Comparison of ENCODE assay signal across 18 cellular contexts in the genomic region with DNA sequence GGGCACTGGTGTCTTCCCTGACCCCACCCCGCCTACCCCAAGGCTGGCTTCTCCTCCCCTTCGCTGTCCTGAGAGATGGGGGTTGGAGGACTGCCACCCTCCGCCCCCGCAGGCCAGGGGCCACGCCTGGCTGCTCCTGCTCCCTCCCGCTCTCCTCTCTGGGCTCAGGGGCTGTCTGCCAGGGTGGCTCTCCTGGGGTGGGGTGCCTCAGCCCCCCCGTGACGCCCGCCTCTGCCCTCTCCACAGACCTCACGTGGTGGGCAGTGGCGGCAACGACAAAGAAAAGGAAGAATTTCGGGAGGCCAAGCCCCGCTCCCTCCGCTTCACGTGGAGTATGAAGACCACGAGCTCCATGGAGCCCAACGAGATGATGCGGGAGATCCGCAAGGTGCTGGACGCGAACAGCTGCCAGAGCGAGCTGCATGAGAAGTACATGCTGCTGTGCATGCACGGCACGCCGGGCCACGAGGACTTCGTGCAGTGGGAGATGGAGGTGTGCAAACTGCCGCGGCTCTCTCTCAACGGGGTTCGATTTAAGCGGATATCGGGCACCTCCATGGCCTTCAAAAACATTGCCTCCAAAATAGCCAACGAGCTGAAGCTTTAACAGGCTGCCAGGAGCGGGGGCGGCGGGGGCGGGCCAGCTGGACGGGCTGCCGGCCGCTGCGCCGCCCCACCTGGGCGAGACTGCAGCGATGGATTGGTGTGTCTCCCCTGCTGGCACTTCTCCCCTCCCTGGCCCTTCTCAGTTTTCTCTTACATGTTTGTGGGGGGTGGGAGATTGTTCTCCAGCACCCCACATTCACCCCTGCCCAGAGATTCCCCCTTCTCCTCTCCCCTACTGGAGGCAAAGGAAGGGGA. TPM values are rescaled to one million over a fixed set of nuclear protein-coding genes. Genes with fewer than 3 reads are reported as not detected.
DNase-seq lines count a peak whose midpoint lies in the region; ATAC-seq and TF ChIP-seq lines count a peak whose summit lies in the region.
"Had no signal": no experiment of that assay in that cellular context is flagged by ENCODE, and none has a peak within 500 bp of the region (broad histone marks: within the 10 kb centered on the region; RNA-seq: fewer than 3 reads in every experiment).

No MANE protein-coding gene starts in this region.

- peak overlapping the region; percentile 73 for H3K23ac ChIP-seq in neuronal stem cell (ENCODE audit: low read depth, low read length, poor library complexity)

- peak overlapping the region; percentile 89 for H2BK120ac ChIP-seq in neuronal stem cell (ENCODE audit: low read depth, low read length)

- intact Hi-C loops in PC-9 (cut with micrococcal nuclease; ENCODE audit: unreplicated experiment) = no loop called here

- H3K36me3 ChIP-seq in BLaER1 (peaks cover 44% of the 10 kb centered on the region), PC-9 (ENCODE audit: low read depth) (peaks cover 7% of the 10 kb centered on the region; the same call in 1 of the 2 replicates), neuronal stem cell (replicated peaks in 1 of 2; ENCODE audit: control insufficient read depth in 2 of 2, insufficient read depth in 2 of 2, low read length in 2 of 2) (peaks cover 25 to 75% of the 10 kb centered on the region in 2 donors), smooth muscle cell (ENCODE audit: low read depth) (no peaks in the 10 kb centered on the region)

- DNase-seq in PC-9 (no peak), fibroblast of mammary gland (ENCODE audit: low read depth) (peak; percentile 46), neuronal stem cell (ENCODE audit: low spot score) (no peak), AML-193 (lab: John Stamatoyannopoulos, UW) (no peak), smooth muscle cell (lab: John Stamatoyannopoulos, UW; ENCODE audit: unreplicated experiment) (no peak)
- DNase-seq: activated CD4-positive, alpha-beta T cell treated with anti-CD3 and anti-CD28 coated beads for 48 hours; activated naive CD8-positive, alpha-beta T cell treated with anti-CD3 and anti-CD28 coated beads, Interleukin-2, amount 50 U/mL, for 24 hours; Caco-2; hippocampal formation; NCI-H2081 treated with DMSO at 0.1 percent for 48 hours; NCI-H774; RPMI8226; T-helper 17 cell had no signal

- POLR2A ChIA-PET in PC-9 (lab: Charles Lee; ENCODE audit: unreplicated experiment) = no interaction called here

- H3K9me2 ChIP-seq in PC-9 (ENCODE audit: insufficient read depth) = no peaks in the 10 kb centered on the region

- peaks cover 11% of the 10 kb centered on the region for H3K79me1 ChIP-seq in neuronal stem cell (ENCODE audit: low read depth, low read length)

- H3K9me3 ChIP-seq in BLaER1 = no peaks in the 10 kb centered on the region
- H3K9me3 ChIP-seq in PC-9 (ENCODE audit: insufficient read depth, low read depth) = no peaks in the 10 kb centered on the region
- no peaks in the 10 kb centered on the region for H3K9me3 ChIP-seq in neuronal stem cell (replicated peaks in 1 of 2; ENCODE audit: control insufficient read depth in 2 of 2, insufficient read depth in 1 of 2, low read depth in 1 of 2, low read length in 2 of 2)
- H3K9me3 ChIP-seq in smooth muscle cell (replicated peaks; ENCODE audit: low read depth) = no peaks in the 10 kb centered on the region
- H3K9me3 ChIP-seq: Caco-2, esophagus muscularis mucosa, suprapubic skin had no signal

- H2BK12ac ChIP-seq in neuronal stem cell (ENCODE audit: low read length) = peak overlapping the region; percentile 94

- no peaks in the 10 kb centered on the region for H3K27me3 ChIP-seq in BLaER1
- no peaks in the 10 kb centered on the region for H3K27me3 ChIP-seq in PC-9 (ENCODE audit: insufficient read depth, low read depth)
- no peaks in the 10 kb centered on the region for H3K27me3 ChIP-seq in neuronal stem cell (ENCODE audit: control insufficient read depth in 3 of 3, insufficient read depth in 3 of 3, low read depth in 1 of 3, low read length in 3 of 3)
- H3K27me3 ChIP-seq in smooth muscle cell (ENCODE audit: low read depth) = no peaks in the 10 kb centered on the region
- H3K27me3 ChIP-seq: esophagus muscularis mucosa, suprapubic skin had no signal

- H2AFZ ChIP-seq in PC-9 (no peak overlapping the region), neuronal stem cell (ENCODE audit: low read length) (no peak overlapping the region), smooth muscle cell (ENCODE audit: low read depth) (no peak overlapping the region)

- TSS peak; percentile 8 for BruUV-seq in PC-9 (replicated peaks; lab: Mats Ljungman, UMichigan)

- H3K4ac ChIP-seq in neuronal stem cell (ENCODE audit: low read length) = no peak overlapping the region

- H3K4me2 ChIP-seq in BLaER1 (peak overlapping the region; percentile 93), PC-9 (no peak overlapping the region), neuronal stem cell (ENCODE audit: insufficient read depth, low read length, poor library complexity, severe bottlenecking) (peak overlapping the region; percentile 11), smooth muscle cell (no peak overlapping the region)

- H3K79me2 ChIP-seq in PC-9 (ENCODE audit: low read depth) (no peaks in the 10 kb centered on the region), smooth muscle cell (ENCODE audit: low read depth) (no peaks in the 10 kb centered on the region)

- no CpG with 5 or more reads among the region's 46 CpGs for WGBS in neuronal stem cell (ENCODE audit: extremely low coverage in 2 of 2, insufficient read length in 2 of 2, insufficient replicate concordance in 1 of 2), 2 donors
- 93% methylated on average over 40 of the region's 46 CpGs for WGBS in smooth muscle cell (ENCODE audit: low lambda C conversion rate)

- peak overlapping the region; percentile 98 for H2AK5ac ChIP-seq in neuronal stem cell (ENCODE audit: low read depth, low read length)

- CTCF ChIA-PET in PC-9 (lab: Charles Lee) = interaction anchor here (0.6 kb wide), 1 partner anchor 37 kb away, joined by 4 read pairs; no protein-coding TSS in a partner anchor

- peaks cover 28% of the 10 kb centered on the region for H3F3A ChIP-seq in PC-9 (ENCODE audit: insufficient read depth, low read depth)
- peaks cover 13% of the 10 kb centered on the region for H3F3A ChIP-seq in smooth muscle cell (ENCODE audit: low read depth)

- peak overlapping the region; percentile 87 for H2BK5ac ChIP-seq in neuronal stem cell (ENCODE audit: low read length)

- no peak for ATAC-seq in HG03520 (IDR thresholded peaks at IDR 0.05; ENCODE audit: unreplicated experiment)
- ATAC-seq in GM18870 (IDR thresholded peaks at IDR 0.05; ENCODE audit: unreplicated experiment) = no peak
- ATAC-seq: activated naive CD8-positive, alpha-beta T cell treated with anti-CD3 and anti-CD28 coated beads, Interleukin-2, amount 50 U/mL, for 24 hours; T-helper 17 cell had no signal

- H2BK15ac ChIP-seq in neuronal stem cell (ENCODE audit: low read length) = peak overlapping the region; percentile 75

- H3K14ac ChIP-seq in neuronal stem cell (ENCODE audit: low read length) = peak overlapping the region; percentile 56

- no peak for TF ChIP-seq CTCF in PC-9 (conservative IDR thresholded peaks at IDR 0.05)
- TF ChIP-seq CTCF in fibroblast of mammary gland (conservative IDR thresholded peaks at IDR 0.05; ENCODE audit: control insufficient read depth, insufficient read depth, low read depth, low read length) = no peak
- TF ChIP-seq CTCF in smooth muscle cell (IDR thresholded peaks at IDR 0.05; ENCODE audit: borderline replicate concordance, insufficient read depth, poor library complexity, severe bottlenecking) = no peak

- peak overlapping the region; percentile 94 for H3K18ac ChIP-seq in neuronal stem cell (ENCODE audit: low read length)

- H3K4me1 ChIP-seq in BLaER1 (peaks cover 77% of the 10 kb centered on the region), PC-9 (replicated peaks; ENCODE audit: insufficient read depth) (no peaks in the 10 kb centered on the region), neuronal stem cell (ENCODE audit: control insufficient read depth in 2 of 2, insufficient read depth in 1 of 2, low read depth in 1 of 2, low read length in 2 of 2) (peaks cover 35 to 36% of the 10 kb centered on the region in 2 donors), smooth muscle cell (ENCODE audit: low read depth) (peaks cover 27% of the 10 kb centered on the region)

- H3K27ac ChIP-seq in BLaER1 (peak overlapping the region; percentile 65), PC-9 (no peak overlapping the region), neuronal stem cell (replicated peaks; ENCODE audit: low read length) (peak overlapping the region; percentile 73), smooth muscle cell (ENCODE audit: low read depth) (no peak overlapping the region)
- H3K27ac ChIP-seq: suprapubic skin had no signal

- H4K20me1 ChIP-seq in BLaER1 = peaks cover 52% of the 10 kb centered on the region
- peaks cover 12% of the 10 kb centered on the region; the same call in 1 of the 2 replicates for H4K20me1 ChIP-seq in PC-9 (ENCODE audit: insufficient read depth)
- no peaks in the 10 kb centered on the region for H4K20me1 ChIP-seq in smooth muscle cell (ENCODE audit: low read depth)

- peak overlapping the region; percentile 66 for H3K9ac ChIP-seq in BLaER1
- peak overlapping the region; percentile 70 for H3K9ac ChIP-seq in neuronal stem cell (ENCODE audit: low read depth, low read length, poor library complexity)
- no peak overlapping the region for H3K9ac ChIP-seq in smooth muscle cell (ENCODE audit: low read depth)

- H3K4me3 ChIP-seq in BLaER1 = peak overlapping the region; percentile 51
- no peak overlapping the region for H3K4me3 ChIP-seq in PC-9
- no peak overlapping the region for H3K4me3 ChIP-seq in fibroblast of mammary gland (ENCODE audit: control insufficient read depth, low read depth, low read length)
- no peak overlapping the region for H3K4me3 ChIP-seq in neuronal stem cell (ENCODE audit: low read length in 2 of 2)
- H3K4me3 ChIP-seq in smooth muscle cell = no peak overlapping the region
- H3K4me3 ChIP-seq: esophagus muscularis mucosa, suprapubic skin had no signal

- H4K8ac ChIP-seq in neuronal stem cell (ENCODE audit: low read depth, low read length) = no peak overlapping the region

- no peak overlapping the region for H4K91ac ChIP-seq in neuronal stem cell (ENCODE audit: low read depth, low read length, poor library complexity)

RNA-seq across cellular contexts. Expression of gene RCOR2, which starts 8.1 kb away (rescaled TPM):
- total RNA-seq in PC-9 (2021) (3.4 and 5.2 TPM in 2 replicates), smooth muscle cell (5.5 and 8.5 TPM in 2 replicates)
- 74.6 TPM for polyA plus RNA-seq in neuronal stem cell (2013, experiment 1 of 2)
- polyA plus RNA-seq in neuronal stem cell (2013, experiment 2 of 2) = 74.3 TPM
- 8.3 and 8.7 TPM in 2 replicates for polyA plus RNA-seq in smooth muscle cell
- total RNA-seq: T-helper 17 cell had no signal

RNA-seq across cellular contexts. Expression of gene NAA40, which starts 29.9 kb away (rescaled TPM):
- total RNA-seq in PC-9 (2021) (47.4 and 50.4 TPM in 2 replicates), smooth muscle cell (11.3 and 16.5 TPM in 2 replicates)
- 15.2 TPM for polyA plus RNA-seq in neuronal stem cell (2013, experiment 1 of 2)
- polyA plus RNA-seq in neuronal stem cell (2013, experiment 2 of 2) = 15.8 TPM
- polyA plus RNA-seq in smooth muscle cell = 7.6 and 11.1 TPM in 2 replicates

Comparison
In these comparisons a context has a peak if more than half of its experiments do, and no peak if none do; other contexts are left out.
1. H3K27ac ChIP-seq: peak in BLaER1 (single experiment) and neuronal stem cell (single experiment); none in PC-9 (single experiment) and smooth muscle cell (single experiment).
2. H3K4me2 ChIP-seq: peak in BLaER1 (single experiment) and neuronal stem cell (single experiment); none in PC-9 (single experiment) and smooth muscle cell (single experiment).